In genomic region chr6:87737948-87738347, GRCh38 we compare ENCODE assay signal across 18 cellular contexts. TPM values are rescaled to one million over a fixed set of nuclear protein-coding genes. Genes with fewer than 3 reads are reported as not detected.
A peak's percentile ranks its signal among the peaks of the same experiment; 100 is the strongest.
DNase-seq lines count a peak whose midpoint lies in the region; ATAC-seq and FAIRE-seq lines count a peak whose summit lies in the region.
"Had no signal": no experiment of that assay in that cellular context is flagged by ENCODE, and none has a peak within 500 bp of the region (broad histone marks: within the 10 kb centered on the region; RNA-seq: fewer than 3 reads in every experiment).

No MANE protein-coding gene starts in this region.

- H3K36me3 Mint-ChIP-seq in T-cell = no peaks in the 10 kb centered on the region
- H3K36me3 Mint-ChIP-seq in memory B cell = peaks cover 3% of the 10 kb centered on the region

- CTCF ChIA-PET in T-cell (lab: Charles Lee) = no interaction called here

- H3K27ac Mint-ChIP-seq in T-cell = peak overlapping the region; percentile 65 to 83
- H3K27ac Mint-ChIP-seq in memory B cell = peak overlapping the region; percentile 73
- H3K27ac Mint-ChIP-seq: activated naive CD8-positive, alpha-beta T cell treated with anti-CD3 and anti-CD28 coated beads, Interleukin-2, amount 10 ng/mL, durations not matched to agents 7 days and 5 days; nephron progenitor cell had no signal

- no peak overlapping the region for H3K4me3 Mint-ChIP-seq in T-cell
- no peak overlapping the region for H3K4me3 Mint-ChIP-seq in memory B cell
- H3K4me3 Mint-ChIP-seq: activated naive CD8-positive, alpha-beta T cell treated with anti-CD3 and anti-CD28 coated beads, Interleukin-2, amount 10 ng/mL, durations not matched to agents 7 days and 5 days; nephron progenitor cell had no signal

- H3K27me3 Mint-ChIP-seq in T-cell = no peaks in the 10 kb centered on the region
- no peaks in the 10 kb centered on the region for H3K27me3 Mint-ChIP-seq in memory B cell

- DNase-seq in activated CD4-positive, CD25-positive, alpha-beta regulatory T cell treated with anti-CD3 and anti-CD28 coated beads, Interleukin-2, amount 50 U/mL, for 72 hours = no peak
- DNase-seq in GM19239 (ENCODE audit: insufficient read length, low spot score) (no peak), T-cell (no peak), memory B cell (ENCODE audit: low spot score in 2 of 2) (no peak), GOT3 (lab: John Stamatoyannopoulos, UW) (no peak), HK-2 (ENCODE audit: unreplicated experiment) (no peak)
- DNase-seq: 8988T; activated naive CD8-positive, alpha-beta T cell treated with anti-CD3 and anti-CD28 coated beads, Interleukin-2, amount 10 ng/mL, durations not matched to agents 7 days and 5 days; H7; Kasumi-1; left ventricle myocardium inferior; NCI-H1417 treated with DMSO at 0.1 percent for 48 hours; NCI-H226; nephron progenitor cell; SJCRH30; testis had no signal

- POLR2A ChIA-PET in T-cell (lab: Charles Lee) = no interaction called here

- ATAC-seq in activated CD4-positive, CD25-positive, alpha-beta regulatory T cell treated with anti-CD3 and anti-CD28 coated beads, Interleukin-2, amount 50 U/mL, for 24 hours = peak; percentile 53 to 62
- ATAC-seq in T-cell (replicated peaks in 1 of 4) = peak in 1 of 4 experiments; percentile 37
- ATAC-seq in memory B cell (ENCODE audit: low read depth) = no peak
- no peak for ATAC-seq in GM19035 (IDR thresholded peaks at IDR 0.05; ENCODE audit: unreplicated experiment)

- peak; percentile 62 for FAIRE-seq in GM19239 (lab: Jason Lieb, UNC)

- H3K9me3 Mint-ChIP-seq in T-cell (peaks cover 0 to 5% (median 0%) of the 10 kb centered on the region in 3 donors), memory B cell (peaks cover 4% of the 10 kb centered on the region)

- peaks cover 16 to 43% (median 35%) of the 10 kb centered on the region in 3 donors for H3K4me1 Mint-ChIP-seq in T-cell
- H3K4me1 Mint-ChIP-seq in memory B cell = peaks cover 22% of the 10 kb centered on the region
- H3K4me1 Mint-ChIP-seq: nephron progenitor cell had no signal

RNA-seq across cellular contexts. Expression of gene AKIRIN2, which starts 35.9 kb away (rescaled TPM):
- total RNA-seq in T-cell = 10 to 100 TPM; 52.5 to 81.9 (median 66.0) TPM

Comparison
In these comparisons a context has a peak if more than half of its experiments do, and no peak if none do; other contexts are left out.
1. ATAC-seq: peak in activated CD4-positive, CD25-positive, alpha-beta regulatory T cell treated with anti-CD3 and anti-CD28 coated beads, Interleukin-2, amount 50 U/mL, for 24 hours (2 of 2); none in memory B cell (single experiment) and GM19035 (single experiment).